18 cellular contexts compared by ENCODE assay signal in genomic region chr10:34492081-34492480, GRCh38.
DNase-seq lines count a peak whose midpoint lies in the region; ATAC-seq, FAIRE-seq and TF ChIP-seq lines count a peak whose summit lies in the region.
"Had no signal": no experiment of that assay in that cellular context is flagged by ENCODE, and none has a peak within 500 bp of the region (broad histone marks: within the 10 kb centered on the region; RNA-seq: fewer than 3 reads in every experiment).

No MANE protein-coding gene starts in this region.

- H3K4me3 ChIP-seq in neural progenitor cell: no peak overlapping the region
- H3K4me3 ChIP-seq: hepatocyte had no signal

- H3K27me3 Mint-ChIP-seq in neural progenitor cell (ENCODE audit: insufficient read depth, low read depth): no peaks in the 10 kb centered on the region
- peaks cover 7% of the 10 kb centered on the region for H3K27me3 Mint-ChIP-seq in activated naive CD4-positive, alpha-beta T cell treated with anti-CD3 and anti-CD28 coated beads for 36 hours (ENCODE audit: low read depth)
- H3K27me3 Mint-ChIP-seq: activated naive CD8-positive, alpha-beta T cell treated with anti-CD3 and anti-CD28 coated beads, Interleukin-2, amount 50 U/mL, for 24 hours; naive B cell had no signal

- H4K20me1 ChIP-seq in neural progenitor cell (ENCODE audit: low read depth): no peaks in the 10 kb centered on the region

- peaks cover 40% of the 10 kb centered on the region for H3K4me1 Mint-ChIP-seq in neural progenitor cell
- H3K4me1 Mint-ChIP-seq in activated naive CD4-positive, alpha-beta T cell treated with anti-CD3 and anti-CD28 coated beads for 36 hours (ENCODE audit: low read depth): no peaks in the 10 kb centered on the region
- H3K4me1 Mint-ChIP-seq: activated naive CD8-positive, alpha-beta T cell treated with anti-CD3 and anti-CD28 coated beads, Interleukin-2, amount 50 U/mL, for 24 hours; naive B cell had no signal

- H3K4me2 ChIP-seq in neural progenitor cell: no peak overlapping the region
- H3K4me2 ChIP-seq: hepatocyte had no signal

- intact Hi-C loops in activated naive CD4-positive, alpha-beta T cell treated with anti-CD3 and anti-CD28 coated beads for 36 hours (cut with micrococcal nuclease): no loop called here

- H2AFZ ChIP-seq in neural progenitor cell (replicated peaks): no peak overlapping the region
- H2AFZ ChIP-seq: hepatocyte had no signal

- no peaks in the 10 kb centered on the region for H3K79me2 ChIP-seq in neural progenitor cell (ENCODE audit: low read depth)

- TF ChIP-seq POLR2A in H54 (IDR thresholded peaks at IDR 0.05; ENCODE audit: low read depth, low read length): no peak

- H3K9ac ChIP-seq in neural progenitor cell: no peak overlapping the region

- H3K27ac ChIP-seq in neural progenitor cell: no peak overlapping the region
- H3K27ac ChIP-seq: hepatocyte, WERI-Rb-1 had no signal

- ATAC-seq in HG03097 (IDR thresholded peaks at IDR 0.05; ENCODE audit: low FRiP score, unreplicated experiment): no peak
- ATAC-seq in GM21825 (IDR thresholded peaks at IDR 0.05; ENCODE audit: unreplicated experiment): no peak
- ATAC-seq: activated naive CD8-positive, alpha-beta T cell treated with anti-CD3 and anti-CD28 coated beads, Interleukin-2, amount 50 U/mL, for 24 hours; left lobe of liver had no signal

- no peaks in the 10 kb centered on the region for H3K27me3 ChIP-seq in neural progenitor cell
- H3K27me3 ChIP-seq: hepatocyte had no signal

- H3K27ac Mint-ChIP-seq in neural progenitor cell: peak overlapping the region; percentile 77
- H3K27ac Mint-ChIP-seq in activated naive CD4-positive, alpha-beta T cell treated with anti-CD3 and anti-CD28 coated beads for 36 hours: no peak overlapping the region
- H3K27ac Mint-ChIP-seq: activated naive CD8-positive, alpha-beta T cell treated with anti-CD3 and anti-CD28 coated beads, Interleukin-2, amount 50 U/mL, for 24 hours; naive B cell had no signal

- peak; percentile 6 for FAIRE-seq in H54 (lab: Jason Lieb, UNC)
- FAIRE-seq: GM12891 had no signal

- H3F3A ChIP-seq in neural progenitor cell (ENCODE audit: low read depth): no peaks in the 10 kb centered on the region

- no peak overlapping the region for H3K4me3 Mint-ChIP-seq in neural progenitor cell
- no peak overlapping the region for H3K4me3 Mint-ChIP-seq in activated naive CD4-positive, alpha-beta T cell treated with anti-CD3 and anti-CD28 coated beads for 36 hours
- H3K4me3 Mint-ChIP-seq: activated naive CD8-positive, alpha-beta T cell treated with anti-CD3 and anti-CD28 coated beads, Interleukin-2, amount 50 U/mL, for 24 hours; naive B cell had no signal

- H3K36me3 Mint-ChIP-seq in neural progenitor cell: peaks cover 6% of the 10 kb centered on the region
- no peaks in the 10 kb centered on the region for H3K36me3 Mint-ChIP-seq in activated naive CD4-positive, alpha-beta T cell treated with anti-CD3 and anti-CD28 coated beads for 36 hours (ENCODE audit: low read depth)
- H3K36me3 Mint-ChIP-seq: naive B cell had no signal

- no peaks in the 10 kb centered on the region for H3K36me3 ChIP-seq in neural progenitor cell
- H3K36me3 ChIP-seq: WERI-Rb-1 had no signal

- H3K9me3 Mint-ChIP-seq in neural progenitor cell: no peaks in the 10 kb centered on the region
- H3K9me3 Mint-ChIP-seq in activated naive CD4-positive, alpha-beta T cell treated with anti-CD3 and anti-CD28 coated beads for 36 hours: no peaks in the 10 kb centered on the region
- H3K9me3 Mint-ChIP-seq: activated naive CD8-positive, alpha-beta T cell treated with anti-CD3 and anti-CD28 coated beads, Interleukin-2, amount 50 U/mL, for 24 hours; naive B cell had no signal

- TF ChIP-seq CTCF in neural progenitor cell (IDR thresholded peaks at IDR 0.05): no peak

- CTCF ChIA-PET in activated naive CD4-positive, alpha-beta T cell treated with anti-CD3 and anti-CD28 coated beads for 36 hours (lab: Charles Lee): no interaction called here

- DNase-seq in H54 (ENCODE audit: insufficient read length, low spot score) (no peak), NCI-H2081 treated with DMSO at 0.1 percent for 48 hours (lab: John Stamatoyannopoulos, UW) (peak; percentile 39), SHP77 (lab: John Stamatoyannopoulos, UW) (peak; percentile 87 to 89), neural progenitor cell (ENCODE audit: low spot score) (no peak), midbrain (lab: John Stamatoyannopoulos, UW) (no peak)
- no peak for DNase-seq in activated naive CD4-positive, alpha-beta T cell treated with anti-CD3 and anti-CD28 coated beads for 36 hours
- DNase-seq: activated naive CD8-positive, alpha-beta T cell treated with anti-CD3 and anti-CD28 coated beads, Interleukin-2, amount 50 U/mL, for 24 hours; EL; erythroblast; naive B cell; NCI-H1694; SW 1271; WERI-Rb-1 had no signal

- H3K9me3 ChIP-seq in neural progenitor cell (ENCODE audit: low read depth): no peaks in the 10 kb centered on the region

- H3K4me1 ChIP-seq in neural progenitor cell: peaks cover 3% of the 10 kb centered on the region

Comparison
In these comparisons a context has a peak if more than half of its experiments do, and no peak if none do; other contexts are left out.
1. DNase-seq: peak in NCI-H2081 treated with DMSO at 0.1 percent for 48 hours (single experiment) and SHP77 (2 of 2); none in H54 (single experiment), neural progenitor cell (single experiment), midbrain (single experiment) and activated naive CD4-positive, alpha-beta T cell treated with anti-CD3 and anti-CD28 coated beads for 36 hours (single experiment).